In the genomic region with DNA sequence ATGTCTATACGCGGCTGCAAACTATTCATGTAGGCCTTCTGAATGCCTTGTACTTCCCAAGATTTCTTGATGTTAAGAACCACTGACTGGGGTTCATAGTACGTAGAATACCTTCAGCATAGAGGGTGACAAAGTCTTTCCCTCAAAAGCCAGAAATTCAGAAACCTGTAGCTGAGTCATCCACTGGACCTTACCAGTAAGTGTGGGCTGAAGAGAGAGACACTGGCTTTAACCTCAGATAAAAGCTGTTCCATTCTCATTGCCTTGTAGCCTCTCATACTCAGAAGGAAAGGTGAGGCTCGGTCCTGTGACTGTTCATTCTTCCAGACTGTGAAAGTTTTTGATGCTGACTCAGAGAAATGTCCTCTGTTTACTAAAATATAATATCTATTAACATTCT, we compare ENCODE assay signal across 3 cellular contexts. TPM values are rescaled to one million over a fixed set of nuclear protein-coding genes. Genes with fewer than 3 reads are reported as not detected.
"Had no signal": no experiment of that assay in that cellular context is flagged by ENCODE, and none has a peak within 500 bp of the region (broad histone marks: within the 10 kb centered on the region; RNA-seq: fewer than 3 reads in every experiment).

No MANE protein-coding gene starts in this region.

RNA-seq across cellular contexts. Expression of a gene that starts 9.5 kb away (rescaled TPM):
- total RNA-seq: LHCN-M2, M059J, MCF 10A had no signal
